15 cellular contexts compared by ENCODE assay signal in the genomic region with DNA sequence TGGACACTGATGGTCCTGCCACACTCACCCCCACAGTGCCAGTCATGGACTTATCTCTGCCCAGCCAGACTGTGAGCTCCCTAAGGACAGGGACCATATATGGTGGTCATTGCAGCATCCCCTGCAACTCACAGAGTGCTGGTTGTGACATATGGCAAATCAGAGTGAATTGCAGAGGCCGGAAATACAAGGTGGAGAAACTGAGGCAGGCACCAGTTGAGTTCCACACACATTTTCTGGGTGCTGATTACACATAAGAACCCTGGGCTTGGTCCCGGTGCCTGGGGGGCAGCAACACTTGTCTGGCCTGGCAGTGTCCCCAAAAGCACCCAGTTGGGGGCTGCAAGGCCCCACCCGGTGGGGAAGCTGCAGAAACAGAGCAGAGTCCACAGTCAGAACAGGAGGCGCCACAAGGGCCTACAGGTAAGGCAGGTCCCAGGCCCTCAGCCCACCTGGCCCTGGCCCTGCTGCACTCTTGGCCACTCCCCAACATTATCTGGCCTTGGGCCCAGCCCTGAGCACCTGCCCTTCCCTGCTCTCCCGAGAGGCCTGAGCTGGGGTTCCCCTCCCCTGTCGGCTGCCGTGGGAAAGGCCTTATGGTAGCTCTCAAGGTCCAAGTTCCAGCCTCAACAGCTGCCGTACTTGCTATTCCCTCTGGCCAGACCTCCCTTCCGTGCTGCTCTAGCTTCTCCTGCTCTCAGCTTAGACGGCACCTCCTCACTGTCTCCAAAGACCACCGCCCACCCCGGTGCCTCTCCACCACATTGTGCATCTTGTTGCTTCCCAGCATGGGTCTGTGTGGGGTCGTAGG.
DNase-seq lines count a peak whose midpoint lies in the region; ATAC-seq, FAIRE-seq and TF ChIP-seq lines count a peak whose summit lies in the region.
"Had no signal": no experiment of that assay in that cellular context is flagged by ENCODE, and none has a peak within 500 bp of the region (broad histone marks: within the 10 kb centered on the region; RNA-seq: fewer than 3 reads in every experiment).

No MANE protein-coding gene starts in this region.

- TF ChIP-seq EP300 in stomach (IDR thresholded peaks at IDR 0.05), result no peak

- no peak for TF ChIP-seq POLR2A in stomach (IDR thresholded peaks at IDR 0.05)

- TF ChIP-seq CTCF in kidney (IDR thresholded peaks at IDR 0.05; ENCODE audit: borderline replicate concordance, extremely low read depth, insufficient read depth) (no peak), stomach (IDR thresholded peaks at IDR 0.05) (peak in 1 of 7 experiments; percentile 25), D721Med (IDR thresholded peaks at IDR 0.05; ENCODE audit: insufficient read depth, missing control alignments) (no peak)

- H3K36me3 ChIP-seq in kidney (ENCODE audit: control insufficient read depth in 1 of 2, insufficient read depth in 2 of 2, low read length in 2 of 2), result no peaks in the 10 kb centered on the region
- no peaks in the 10 kb centered on the region for H3K36me3 ChIP-seq in stomach

- no peak for ATAC-seq in GM18498 (IDR thresholded peaks at IDR 0.05; ENCODE audit: unreplicated experiment)
- ATAC-seq: GM12878 had no signal

- whole genome bisulfite sequencing in stomach, 5 donors, result 36 to 53% (median 42%) methylated on average over 11 to 13 of the region's 13 CpGs

- H3K27ac ChIP-seq in kidney (ENCODE audit: low read depth in 2 of 2, low read length in 2 of 2) (no peak overlapping the region), stomach (peak overlapping the region; percentile 7 to 52 (median 39))
- H3K27ac ChIP-seq: 22Rv1, SK-N-MC had no signal

- FAIRE-seq in kidney (lab: Jason Lieb, UNC) (no peak), D721Med (lab: Jason Lieb, UNC) (no peak)
- FAIRE-seq: GM12878 had no signal

- H3K27me3 ChIP-seq in stomach, result no peaks in the 10 kb centered on the region

- H3K4me3 ChIP-seq in kidney (ENCODE audit: low read length in 2 of 2) (no peak overlapping the region), stomach (no peak overlapping the region)
- H3K4me3 ChIP-seq: GM12878, SK-N-MC had no signal

- H3K4me1 ChIP-seq in kidney (ENCODE audit: control insufficient read depth in 1 of 2, insufficient read depth in 1 of 2, low read depth in 1 of 2, low read length in 2 of 2) (peaks cover 0 to 6% of the 10 kb centered on the region in 2 donors), stomach (peaks cover 9 to 41% (median 14%) of the 10 kb centered on the region in 4 donors)

- H3K9me3 ChIP-seq in kidney (ENCODE audit: control insufficient read depth in 1 of 2, low read length in 2 of 2) (no peaks in the 10 kb centered on the region), stomach (no peaks in the 10 kb centered on the region)

- DNase-seq in NCI-H1417 (lab: John Stamatoyannopoulos, UW), result peak; percentile 15 to 45 (median 21)
- no peak for DNase-seq in NCI-H1417 treated with DMSO at 0.1 percent for 48 hours (lab: John Stamatoyannopoulos, UW)
- peak; percentile 90 for DNase-seq in NCI-H510A treated with DMSO at 0.1 percent for 48 hours (lab: John Stamatoyannopoulos, UW)
- peak; percentile 81 for DNase-seq in kidney
- peak; percentile 93 for DNase-seq in stomach
- DNase-seq in D721Med (ENCODE audit: insufficient read length, low spot score), result no peak
- DNase-seq in T-helper 9 cell, result no peak
- DNase-seq: activated CD4-positive, CD25-positive, alpha-beta regulatory T cell; activated T-cell treated with anti-CD3 and anti-CD28 coated beads, Interleukin-2, amount 50 U/mL, for 1 hour; anterior cingulate cortex; foreskin melanocyte had no signal

- H3K9ac ChIP-seq in kidney (ENCODE audit: low read length in 2 of 2), result no peak overlapping the region

- intact Hi-C loops in kidney (cut with DNase I), result no loop called here
- intact Hi-C loops in stomach (cut with DNase I; ENCODE audit: low total_unique reads), result no loop called here

Comparison
In these comparisons a context has a peak if more than half of its experiments do, and no peak if none do; other contexts are left out.
1. DNase-seq: peak in NCI-H1417 (3 of 3), NCI-H510A treated with DMSO at 0.1 percent for 48 hours (single experiment), kidney (single experiment) and stomach (single experiment); none in NCI-H1417 treated with DMSO at 0.1 percent for 48 hours (single experiment), D721Med (single experiment) and T-helper 9 cell (single experiment).
2. H3K27ac ChIP-seq: peak in stomach (5 of 5); none in kidney (0 of 2).